10 cellular contexts compared by ENCODE assay signal in genomic region chrX:39907964-39908616, GRCh38.
DNase-seq lines count a peak whose midpoint lies in the region; ATAC-seq, FAIRE-seq and TF ChIP-seq lines count a peak whose summit lies in the region.
"Had no signal": no experiment of that assay in that cellular context is flagged by ENCODE, and none has a peak within 500 bp of the region (broad histone marks: within the 10 kb centered on the region; RNA-seq: fewer than 3 reads in every experiment).

No MANE protein-coding gene starts in this region.

- H3K79me2 ChIP-seq in keratinocyte (ENCODE audit: control insufficient read depth, insufficient read depth, low read length), result no peaks in the 10 kb centered on the region

- H3K4me3 ChIP-seq in ascending aorta (peak overlapping the region in 1 of 2 donors; percentile 47), keratinocyte (ENCODE audit: control insufficient read depth in 2 of 3, extremely low read depth in 1 of 3, insufficient read depth in 2 of 3, low read depth in 1 of 3, low read length in 3 of 3) (no peak overlapping the region), tibial nerve (no peak overlapping the region)

- TF ChIP-seq CTCF in ascending aorta (IDR thresholded peaks at IDR 0.05) (no peak), keratinocyte (optimal IDR thresholded peaks at IDR 0.05 in 1 of 3, IDR thresholded peaks at IDR 0.05 in 1 of 3, conservative IDR thresholded peaks at IDR 0.05 in 1 of 3; ENCODE audit: extremely low read depth in 1 of 3, insufficient read depth in 2 of 3, low read length in 3 of 3) (no peak), tibial nerve (IDR thresholded peaks at IDR 0.05) (no peak)

- no peak overlapping the region for H2AFZ ChIP-seq in keratinocyte (ENCODE audit: control insufficient read depth, low read length)

- no peak for TF ChIP-seq POLR2A in tibial nerve (IDR thresholded peaks at IDR 0.05)

- peak overlapping the region; percentile 44 for H3K9ac ChIP-seq in keratinocyte (ENCODE audit: control insufficient read depth, extremely low read depth, insufficient read depth, low read length)

- H3K27ac ChIP-seq in ascending aorta (peak overlapping the region; percentile 48 to 72), keratinocyte (ENCODE audit: control insufficient read depth, insufficient read depth, low read length) (peak overlapping the region; percentile 60), tibial nerve (no peak overlapping the region)
- H3K27ac ChIP-seq: C4-2B had no signal

- H3K4me1 ChIP-seq in ascending aorta (peaks cover 4 to 15% of the 10 kb centered on the region in 2 donors), keratinocyte (ENCODE audit: control insufficient read depth, extremely low read depth, insufficient read depth, low read length) (peaks cover 25% of the 10 kb centered on the region), tibial nerve (peaks cover 0 to 14% (median 4%) of the 10 kb centered on the region in 4 donors)

- no peaks in the 10 kb centered on the region for H3K27me3 ChIP-seq in ascending aorta
- H3K27me3 ChIP-seq in keratinocyte (ENCODE audit: control insufficient read depth, extremely low read depth, insufficient read depth, low read length), result no peaks in the 10 kb centered on the region
- no peaks in the 10 kb centered on the region for H3K27me3 ChIP-seq in tibial nerve

- no peaks in the 10 kb centered on the region for H3K9me1 ChIP-seq in keratinocyte (ENCODE audit: control insufficient read depth, extremely low read depth, insufficient read depth, low read length)

- WGBS in tibial nerve, 2 donors, result 32 to 52% methylated on average over 12 to 13 of the region's 14 CpGs

- no peaks in the 10 kb centered on the region for H3K36me3 ChIP-seq in ascending aorta
- no peaks in the 10 kb centered on the region for H3K36me3 ChIP-seq in keratinocyte (ENCODE audit: control insufficient read depth in 2 of 2, extremely low read depth in 1 of 2, insufficient read depth in 2 of 2, low read length in 2 of 2)
- H3K36me3 ChIP-seq in tibial nerve, result no peaks in the 10 kb centered on the region

- DNase-seq in SIG-M5 treated with dmso at 0.1 percent for 504 hours (lab: John Stamatoyannopoulos, UW; ENCODE audit: unreplicated experiment) (peak; percentile 45), SIG-M5 (lab: John Stamatoyannopoulos, UW) (no peak), ascending aorta (ENCODE audit: low spot score in 2 of 2) (peak; percentile 38 to 90), keratinocyte (ENCODE audit: low read depth, low spot score) (peak; percentile 76), tibial nerve (ENCODE audit: low spot score in 2 of 2) (peak; percentile 18 to 24)
- DNase-seq in activated CD4-positive, CD25-positive, alpha-beta regulatory T cell treated with anti-CD3 and anti-CD28 coated beads, Interleukin-2, amount 50 U/mL, for 72 hours, result no peak
- DNase-seq: naive B cell had no signal

- dilution Hi-C loops in keratinocyte (cut with MboI; ENCODE audit: extremely low pct_ligation_motif_present, low sequenced_read_pairs), result no loop called here

- intact Hi-C loops in ascending aorta (cut with DNase I), result loop anchor here (1.0 to 10.0 kb wide), 8 partner anchors 63 to 359 kb away; partner anchors contain the start of gene BCOR

- ATAC-seq in GM18909 (IDR thresholded peaks at IDR 0.05; ENCODE audit: poor library complexity, unreplicated experiment) (no peak), HG03378 (IDR thresholded peaks at IDR 0.05; ENCODE audit: unreplicated experiment) (no peak)

- TF ChIP-seq EP300 in tibial nerve (IDR thresholded peaks at IDR 0.05), result peak in 1 of 2 donors; percentile 22

- peak; percentile 68 for FAIRE-seq in keratinocyte (lab: Jason Lieb, UNC)

- H3K4me2 ChIP-seq in keratinocyte (ENCODE audit: control insufficient read depth, extremely low read depth, insufficient read depth, low read depth, low read length), result peak overlapping the region; percentile 69

- H3K9me3 ChIP-seq in ascending aorta, result no peaks in the 10 kb centered on the region
- no peaks in the 10 kb centered on the region for H3K9me3 ChIP-seq in keratinocyte (ENCODE audit: control insufficient read depth, low read depth, low read length)
- no peaks in the 10 kb centered on the region for H3K9me3 ChIP-seq in tibial nerve

- no peaks in the 10 kb centered on the region for H4K20me1 ChIP-seq in keratinocyte (ENCODE audit: control insufficient read depth, extremely low read depth, insufficient read depth, low read length)

Comparison
In these comparisons a context has a peak if more than half of its experiments do, and no peak if none do; other contexts are left out.
1. DNase-seq: peak in SIG-M5 treated with dmso at 0.1 percent for 504 hours (single experiment), ascending aorta (2 of 2), keratinocyte (single experiment) and tibial nerve (2 of 2); none in SIG-M5 (single experiment) and activated CD4-positive, CD25-positive, alpha-beta regulatory T cell treated with anti-CD3 and anti-CD28 coated beads, Interleukin-2, amount 50 U/mL, for 72 hours (single experiment).
2. H3K27ac ChIP-seq: peak in ascending aorta (2 of 2) and keratinocyte (single experiment); none in tibial nerve (0 of 4).